ENCODE assay signal across 23 cellular contexts in genomic region chr5:133075572-133076536, GRCh38. TPM values are rescaled to one million over a fixed set of nuclear protein-coding genes. Genes with fewer than 3 reads are reported as not detected.
A peak's percentile ranks its signal among the peaks of the same experiment; 100 is the strongest.
DNase-seq lines count a peak whose midpoint lies in the region; ATAC-seq and TF ChIP-seq lines count a peak whose summit lies in the region.
"Had no signal": no experiment of that assay in that cellular context is flagged by ENCODE, and none has a peak within 500 bp of the region (broad histone marks: within the 10 kb centered on the region; RNA-seq: fewer than 3 reads in every experiment).

No MANE protein-coding gene starts in this region.

- peaks cover 68% of the 10 kb centered on the region for H3K36me3 ChIP-seq in WERI-Rb-1

- H3K4me3 Mint-ChIP-seq in activated CD8-positive, alpha-beta T cell treated with anti-CD3 and anti-CD28 coated beads for 36 hours: no peak overlapping the region
- no peak overlapping the region for H3K4me3 Mint-ChIP-seq in activated CD8-positive, alpha-beta T cell treated with anti-CD3 and anti-CD28 coated beads, Interleukin-2, amount 10 ng/mL, durations not matched to agents 7 days and 5 days
- no peak overlapping the region for H3K4me3 Mint-ChIP-seq in stimulated activated naive B cell treated with anti-CD40 and anti-IgM and Interleukin-4, amounts not matched to agents 10 μg/mL and 1 μg/mL and 100 μg/mL, for 72 hours
- H3K4me3 Mint-ChIP-seq: activated B cell treated with CpG ODN at 0.5 μM for 24 hours; stimulated activated memory B cell treated with anti-CD40 and anti-IgM and Interleukin-4, amounts not matched to agents 10 μg/mL and 1 μg/mL and 100 μg/mL, for 72 hours had no signal

- H3K27me3 Mint-ChIP-seq in activated CD8-positive, alpha-beta T cell treated with anti-CD3 and anti-CD28 coated beads for 36 hours: no peaks in the 10 kb centered on the region
- no peaks in the 10 kb centered on the region for H3K27me3 Mint-ChIP-seq in activated CD8-positive, alpha-beta T cell treated with anti-CD3 and anti-CD28 coated beads, Interleukin-2, amount 10 ng/mL, durations not matched to agents 7 days and 5 days (ENCODE audit: low read depth)
- H3K27me3 Mint-ChIP-seq in stimulated activated naive B cell treated with anti-CD40 and anti-IgM and Interleukin-4, amounts not matched to agents 10 μg/mL and 1 μg/mL and 100 μg/mL, for 72 hours: no peaks in the 10 kb centered on the region
- H3K27me3 Mint-ChIP-seq: activated B cell treated with CpG ODN at 0.5 μM for 24 hours; stimulated activated memory B cell treated with anti-CD40 and anti-IgM and Interleukin-4, amounts not matched to agents 10 μg/mL and 1 μg/mL and 100 μg/mL, for 72 hours had no signal

- DNase-seq in activated CD8-positive, alpha-beta T cell treated with anti-CD3 and anti-CD28 coated beads for 36 hours: no peak
- DNase-seq in activated CD8-positive, alpha-beta T cell treated with anti-CD3 and anti-CD28 coated beads, Interleukin-2, amount 10 ng/mL, durations not matched to agents 7 days and 5 days: no peak
- DNase-seq in WERI-Rb-1 (peak; percentile 53), fibroblast of the aortic adventitia (ENCODE audit: low read depth) (peak; percentile 27), retinal pigment epithelial cell (ENCODE audit: low read depth) (peak; percentile 59), HuH-7.5 (ENCODE audit: low spot score) (no peak)
- DNase-seq in stimulated activated naive B cell treated with anti-CD40 and anti-IgM and Interleukin-4, amounts not matched to agents 10 μg/mL and 1 μg/mL and 100 μg/mL, for 72 hours: no peak
- DNase-seq: activated B cell treated with CpG ODN at 0.5 μM for 24 hours, DMS79, left ventricle myocardium inferior, NCI-H1048, NCI-H526 treated with DMSO at 0.1 percent for 48 hours, PC-3, SJCRH30, T-helper 2 cell, transverse colon had no signal

- H3K36me3 Mint-ChIP-seq in activated CD8-positive, alpha-beta T cell treated with anti-CD3 and anti-CD28 coated beads for 36 hours (ENCODE audit: low read depth): peaks cover 49% of the 10 kb centered on the region
- H3K36me3 Mint-ChIP-seq in activated CD8-positive, alpha-beta T cell treated with anti-CD3 and anti-CD28 coated beads, Interleukin-2, amount 10 ng/mL, durations not matched to agents 7 days and 5 days (ENCODE audit: low read depth): peaks cover 53% of the 10 kb centered on the region
- H3K36me3 Mint-ChIP-seq in stimulated activated naive B cell treated with anti-CD40 and anti-IgM and Interleukin-4, amounts not matched to agents 10 μg/mL and 1 μg/mL and 100 μg/mL, for 72 hours: peaks cover 34 to 56% of the 10 kb centered on the region in 2 donors

- CTCF ChIA-PET in activated CD8-positive, alpha-beta T cell treated with anti-CD3 and anti-CD28 coated beads for 36 hours (lab: Charles Lee): interaction anchor here (1.3 kb wide), 1 partner anchor 13 kb away, joined by 3 read pairs; no protein-coding TSS in a partner anchor
- CTCF ChIA-PET in activated CD8-positive, alpha-beta T cell treated with anti-CD3 and anti-CD28 coated beads, Interleukin-2, amount 10 ng/mL, durations not matched to agents 7 days and 5 days (lab: Charles Lee): interaction anchor here (1.4 kb wide), 1 partner anchor 12 kb away, joined by 3 read pairs; no protein-coding TSS in a partner anchor

- no peaks in the 10 kb centered on the region for H3K9me3 ChIP-seq in WERI-Rb-1 (ENCODE audit: severe bottlenecking)
- H3K9me3 ChIP-seq: left ventricle myocardium inferior, neutrophil, right atrium auricular region, SJCRH30, transverse colon had no signal

- no peak for TF ChIP-seq CTCF in activated CD8-positive, alpha-beta T cell treated with anti-CD3 and anti-CD28 coated beads for 36 hours (IDR thresholded peaks at IDR 0.05)
- no peak for TF ChIP-seq CTCF in WERI-Rb-1 (IDR thresholded peaks at IDR 0.05; ENCODE audit: low read depth, low read length)
- TF ChIP-seq CTCF in fibroblast of the aortic adventitia (IDR thresholded peaks at IDR 0.05; ENCODE audit: insufficient read depth, low read length): no peak
- TF ChIP-seq CTCF in retinal pigment epithelial cell (conservative IDR thresholded peaks at IDR 0.05; ENCODE audit: low read depth, low read length): no peak

- H3K4me1 Mint-ChIP-seq in activated CD8-positive, alpha-beta T cell treated with anti-CD3 and anti-CD28 coated beads for 36 hours (ENCODE audit: low read depth): peaks cover 44% of the 10 kb centered on the region
- H3K4me1 Mint-ChIP-seq in activated CD8-positive, alpha-beta T cell treated with anti-CD3 and anti-CD28 coated beads, Interleukin-2, amount 10 ng/mL, durations not matched to agents 7 days and 5 days (ENCODE audit: low read depth): peaks cover 11% of the 10 kb centered on the region
- H3K4me1 Mint-ChIP-seq in stimulated activated naive B cell treated with anti-CD40 and anti-IgM and Interleukin-4, amounts not matched to agents 10 μg/mL and 1 μg/mL and 100 μg/mL, for 72 hours: peaks cover 5 to 38% of the 10 kb centered on the region in 2 donors

- ATAC-seq in activated CD8-positive, alpha-beta T cell treated with anti-CD3 and anti-CD28 coated beads for 36 hours: no peak
- no peak for ATAC-seq in activated CD8-positive, alpha-beta T cell treated with anti-CD3 and anti-CD28 coated beads, Interleukin-2, amount 10 ng/mL, durations not matched to agents 7 days and 5 days
- no peak for ATAC-seq in GM18868 (IDR thresholded peaks at IDR 0.05; ENCODE audit: unreplicated experiment)
- no peak for ATAC-seq in stimulated activated naive B cell treated with anti-CD40 and anti-IgM and Interleukin-4, amounts not matched to agents 10 μg/mL and 1 μg/mL and 100 μg/mL, for 72 hours (replicated peaks)
- ATAC-seq: HCT116; PC-3; stimulated activated memory B cell treated with anti-CD40 and anti-IgM and Interleukin-4, amounts not matched to agents 10 μg/mL and 1 μg/mL and 100 μg/mL, for 72 hours had no signal

- H3K9me3 Mint-ChIP-seq in activated CD8-positive, alpha-beta T cell treated with anti-CD3 and anti-CD28 coated beads for 36 hours: no peaks in the 10 kb centered on the region
- H3K9me3 Mint-ChIP-seq in activated CD8-positive, alpha-beta T cell treated with anti-CD3 and anti-CD28 coated beads, Interleukin-2, amount 10 ng/mL, durations not matched to agents 7 days and 5 days (ENCODE audit: insufficient read depth): no peaks in the 10 kb centered on the region
- H3K9me3 Mint-ChIP-seq in stimulated activated naive B cell treated with anti-CD40 and anti-IgM and Interleukin-4, amounts not matched to agents 10 μg/mL and 1 μg/mL and 100 μg/mL, for 72 hours: no peaks in the 10 kb centered on the region
- H3K9me3 Mint-ChIP-seq: activated B cell treated with CpG ODN at 0.5 μM for 24 hours; activated T-helper 2 cell treated with anti-CD3 and anti-CD28 coated beads, Interferon-gamma antibody, Interleukin-2, Interleukin-4, amounts not matched to agents 10 μg/mL and 5 μg/mL and 100 μg/mL, durations not matched to agents 14 hours and 24 hours and 36 hours; stimulated activated memory B cell treated with anti-CD40 and anti-IgM and Interleukin-4, amounts not matched to agents 10 μg/mL and 1 μg/mL and 100 μg/mL, for 72 hours had no signal

- POLR2A ChIA-PET in activated CD8-positive, alpha-beta T cell treated with anti-CD3 and anti-CD28 coated beads for 36 hours (lab: Charles Lee): no interaction called here
- POLR2A ChIA-PET in activated CD8-positive, alpha-beta T cell treated with anti-CD3 and anti-CD28 coated beads, Interleukin-2, amount 10 ng/mL, durations not matched to agents 7 days and 5 days (lab: Charles Lee): no interaction called here

- H3K27me3 ChIP-seq in WERI-Rb-1 (ENCODE audit: insufficient read depth, low read depth, severe bottlenecking): no peaks in the 10 kb centered on the region
- H3K27me3 ChIP-seq: neutrophil, right atrium auricular region, SJCRH30, transverse colon had no signal

- H3K27ac Mint-ChIP-seq in activated CD8-positive, alpha-beta T cell treated with anti-CD3 and anti-CD28 coated beads for 36 hours: peak overlapping the region; percentile 20
- H3K27ac Mint-ChIP-seq in activated CD8-positive, alpha-beta T cell treated with anti-CD3 and anti-CD28 coated beads, Interleukin-2, amount 10 ng/mL, durations not matched to agents 7 days and 5 days: no peak overlapping the region
- H3K27ac Mint-ChIP-seq in stimulated activated naive B cell treated with anti-CD40 and anti-IgM and Interleukin-4, amounts not matched to agents 10 μg/mL and 1 μg/mL and 100 μg/mL, for 72 hours: no peak overlapping the region
- H3K27ac Mint-ChIP-seq: activated B cell treated with CpG ODN at 0.5 μM for 24 hours; activated T-helper 2 cell treated with anti-CD3 and anti-CD28 coated beads, Interferon-gamma antibody, Interleukin-2, Interleukin-4, amounts not matched to agents 10 μg/mL and 5 μg/mL and 100 μg/mL, durations not matched to agents 14 hours and 24 hours and 36 hours; stimulated activated memory B cell treated with anti-CD40 and anti-IgM and Interleukin-4, amounts not matched to agents 10 μg/mL and 1 μg/mL and 100 μg/mL, for 72 hours had no signal

- peak overlapping the region; percentile 8; the same call in 1 of the 2 replicates for H3K4me3 ChIP-seq in WERI-Rb-1 (ENCODE audit: low read depth, low read length)
- no peak overlapping the region for H3K4me3 ChIP-seq in fibroblast of the aortic adventitia (ENCODE audit: low read depth, low read length)
- no peak overlapping the region for H3K4me3 ChIP-seq in retinal pigment epithelial cell (ENCODE audit: low read length)
- H3K4me3 ChIP-seq: left ventricle myocardium inferior, right atrium auricular region, SJCRH30, transverse colon had no signal

- peak overlapping the region; percentile 55 for H3K27ac ChIP-seq in WERI-Rb-1
- H3K27ac ChIP-seq: KMS-11, left ventricle myocardium inferior, neutrophil, right atrium auricular region, SJCRH30, transverse colon had no signal

- intact Hi-C loops in activated CD8-positive, alpha-beta T cell treated with anti-CD3 and anti-CD28 coated beads for 36 hours (cut with micrococcal nuclease): no loop called here

RNA-seq across cellular contexts. Expression of gene HSPA4, which starts 24.0 kb away (rescaled TPM):
- total RNA-seq in activated CD8-positive, alpha-beta T cell treated with anti-CD3 and anti-CD28 coated beads for 36 hours: 100 to 1,000 TPM; 229 to 232 TPM
- 100 to 1,000 TPM; 106 to 108 TPM for total RNA-seq in activated CD8-positive, alpha-beta T cell treated with anti-CD3 and anti-CD28 coated beads, Interleukin-2, amount 10 ng/mL, durations not matched to agents 7 days and 5 days
- 128 and 169 TPM in 2 replicates for total RNA-seq in fibroblast of the aortic adventitia (ENCODE audit: low replicate concordance)

RNA-seq across cellular contexts. Expression of gene ZCCHC10, which starts 49.5 kb away (rescaled TPM):
- total RNA-seq in activated CD8-positive, alpha-beta T cell treated with anti-CD3 and anti-CD28 coated beads for 36 hours: 10 to 100 TPM; 27.0 to 31.1 TPM
- total RNA-seq in activated CD8-positive, alpha-beta T cell treated with anti-CD3 and anti-CD28 coated beads, Interleukin-2, amount 10 ng/mL, durations not matched to agents 7 days and 5 days: 10 to 100 TPM; 27.2 to 29.5 TPM
- 7.8 and 14.4 TPM in 2 replicates for total RNA-seq in fibroblast of the aortic adventitia (ENCODE audit: low replicate concordance)

Comparison
In these comparisons a context has a peak if more than half of its experiments do, and no peak if none do; other contexts are left out.
1. DNase-seq: peak in WERI-Rb-1 (single experiment), fibroblast of the aortic adventitia (single experiment) and retinal pigment epithelial cell (single experiment); none in activated CD8-positive, alpha-beta T cell treated with anti-CD3 and anti-CD28 coated beads for 36 hours (single experiment), activated CD8-positive, alpha-beta T cell treated with anti-CD3 and anti-CD28 coated beads, Interleukin-2, amount 10 ng/mL, durations not matched to agents 7 days and 5 days (single experiment), stimulated activated naive B cell treated with anti-CD40 and anti-IgM and Interleukin-4, amounts not matched to agents 10 μg/mL and 1 μg/mL and 100 μg/mL, for 72 hours (single experiment) and HuH-7.5 (single experiment).